In the genomic region with DNA sequence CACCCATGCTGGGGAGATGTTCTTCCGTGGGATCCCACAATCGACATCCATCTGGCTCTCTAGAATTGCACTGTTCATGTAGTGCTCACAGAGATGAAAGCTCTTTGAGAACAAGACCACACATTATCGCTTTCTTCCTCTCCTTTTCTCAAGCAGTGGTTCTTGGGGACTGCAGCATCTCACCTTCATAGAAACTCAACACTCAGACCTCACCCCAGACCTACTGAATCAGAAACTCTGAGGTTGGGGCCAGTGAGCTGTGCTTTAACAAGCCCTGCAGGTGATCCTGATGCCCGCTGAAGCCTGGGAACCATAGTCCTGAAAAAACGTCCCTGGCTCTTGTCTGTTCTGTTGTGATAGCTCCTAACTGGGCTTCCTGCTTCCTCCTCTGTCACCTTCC, we compare ENCODE assay signal across 17 cellular contexts.
DNase-seq lines count a peak whose midpoint lies in the region; ATAC-seq and TF ChIP-seq lines count a peak whose summit lies in the region.
"Had no signal": no experiment of that assay in that cellular context is flagged by ENCODE, and none has a peak within 500 bp of the region (broad histone marks: within the 10 kb centered on the region; RNA-seq: fewer than 3 reads in every experiment).

No MANE protein-coding gene starts in this region.

- no peak overlapping the region for H2BK12ac ChIP-seq in trophoblast cell (ENCODE audit: low read length)

- no peak overlapping the region for H2BK5ac ChIP-seq in trophoblast cell (ENCODE audit: low read depth, low read length, poor library complexity)

- H3K4me3 ChIP-seq in trophoblast cell (ENCODE audit: low read depth, low read length) = no peak overlapping the region
- H3K4me3 ChIP-seq: cardiac muscle cell, lung, sigmoid colon had no signal

- no peak overlapping the region for H4K8ac ChIP-seq in trophoblast cell (ENCODE audit: low read depth, low read length)

- H3K4me1 ChIP-seq in trophoblast cell (ENCODE audit: control insufficient read depth in 1 of 2, insufficient read depth in 2 of 2, low read length in 2 of 2) = peaks cover 10 to 19% of the 10 kb centered on the region in 2 experiments

- WGBS in trophoblast cell (ENCODE audit: extremely low coverage, insufficient coverage, insufficient read length) = no CpG with 5 or more reads among the region's 5 CpGs

- no peaks in the 10 kb centered on the region for H3K36me3 ChIP-seq in trophoblast cell (ENCODE audit: control insufficient read depth in 1 of 2, insufficient read depth in 2 of 2, low read length in 2 of 2)
- H3K36me3 ChIP-seq: cardiac muscle cell, sigmoid colon had no signal

- no peaks in the 10 kb centered on the region for H3K9me3 ChIP-seq in trophoblast cell (ENCODE audit: insufficient read depth, low read depth, low read length)
- H3K9me3 ChIP-seq: sigmoid colon had no signal

- peaks cover 8% of the 10 kb centered on the region for H3K79me1 ChIP-seq in trophoblast cell (ENCODE audit: low read length)

- no peak overlapping the region for H4K91ac ChIP-seq in trophoblast cell (ENCODE audit: low read depth, low read length)

- DNase-seq in activated CD4-positive, alpha-beta T cell treated with anti-CD3 and anti-CD28 coated beads, Interleukin-2, amount 10 ng/mL, durations not matched to agents 24 days and 14 days = no peak
- no peak for DNase-seq in activated CD4-positive, alpha-beta T cell treated with anti-CD3 and anti-CD28 coated beads, Interleukin-2, amount 50 U/mL, for 4 hours
- DNase-seq in HFFc6 = no peak
- DNase-seq in activated CD8-positive, alpha-beta T cell treated with anti-CD3 and anti-CD28 coated beads for 36 hours = no peak
- DNase-seq in trophoblast cell = no peak
- no peak for DNase-seq in NCI-H524 treated with DMSO at 0.1 percent for 48 hours (lab: John Stamatoyannopoulos, UW)
- DNase-seq in NCI-H2081 treated with DMSO at 0.1 percent for 48 hours (lab: John Stamatoyannopoulos, UW) = no peak
- DNase-seq in HCEC 1CT = no peak
- DNase-seq: activated CD4-positive, alpha-beta T cell treated with anti-CD3 and anti-CD28 coated beads, Interleukin-2, amount 50 U/mL, for 1 hour; activated gamma-delta T cell treated with Interleukin-2 at 50 U/mL for 16 hours; NCI-H1694 treated with DMSO at 0.1 percent for 48 hours; NCI-H69; sigmoid colon; stimulated activated CD4-positive, alpha-beta T cell treated with anti-CD3 and anti-CD28 coated beads, Interleukin-4, amount 100 ng/mL, for 4 hours had no signal

- peak overlapping the region; percentile 7 for H2BK120ac ChIP-seq in trophoblast cell (ENCODE audit: insufficient read depth, low read length, poor library complexity)

- H3K23ac ChIP-seq in trophoblast cell (ENCODE audit: low read length) = no peak overlapping the region

- ATAC-seq in activated CD8-positive, alpha-beta T cell treated with anti-CD3 and anti-CD28 coated beads for 36 hours = no peak
- ATAC-seq: HCT116 had no signal

- H4K12ac ChIP-seq in trophoblast cell (ENCODE audit: low read depth, low read length) = no peak overlapping the region

- peak overlapping the region; percentile 96 for H3K27ac Mint-ChIP-seq in activated CD4-positive, alpha-beta T cell treated with anti-CD3 and anti-CD28 coated beads, Interleukin-2, amount 10 ng/mL, durations not matched to agents 24 days and 14 days
- peak overlapping the region; percentile 73 for H3K27ac Mint-ChIP-seq in HFFc6
- peak overlapping the region; percentile 53 for H3K27ac Mint-ChIP-seq in activated CD8-positive, alpha-beta T cell treated with anti-CD3 and anti-CD28 coated beads for 36 hours

- H3K27ac ChIP-seq in trophoblast cell (ENCODE audit: low read depth, low read length) = no peak overlapping the region
- H3K27ac ChIP-seq: cardiac muscle cell had no signal

- TF ChIP-seq CTCF in HFFc6 (IDR thresholded peaks at IDR 0.05) = no peak
- no peak for TF ChIP-seq CTCF in activated CD8-positive, alpha-beta T cell treated with anti-CD3 and anti-CD28 coated beads for 36 hours (IDR thresholded peaks at IDR 0.05)

- H3K9me3 Mint-ChIP-seq in activated CD4-positive, alpha-beta T cell treated with anti-CD3 and anti-CD28 coated beads, Interleukin-2, amount 10 ng/mL, durations not matched to agents 24 days and 14 days = peaks cover 14% of the 10 kb centered on the region
- no peaks in the 10 kb centered on the region for H3K9me3 Mint-ChIP-seq in HFFc6
- peaks cover 2% of the 10 kb centered on the region for H3K9me3 Mint-ChIP-seq in activated CD8-positive, alpha-beta T cell treated with anti-CD3 and anti-CD28 coated beads for 36 hours

- H2AK5ac ChIP-seq in trophoblast cell (ENCODE audit: low read length) = no peak overlapping the region

- H3K4ac ChIP-seq in trophoblast cell (ENCODE audit: low read depth, low read length) = no peak overlapping the region

- peak overlapping the region; percentile 18 for H3K14ac ChIP-seq in trophoblast cell (ENCODE audit: low read length)

- no peak overlapping the region for H3K9ac ChIP-seq in trophoblast cell (ENCODE audit: low read length)

- H3K27me3 ChIP-seq in trophoblast cell (ENCODE audit: insufficient read depth, low read length) = no peaks in the 10 kb centered on the region
- H3K27me3 ChIP-seq: cardiac muscle cell, sigmoid colon had no signal

- CTCF ChIA-PET in activated CD8-positive, alpha-beta T cell treated with anti-CD3 and anti-CD28 coated beads for 36 hours (lab: Charles Lee) = interaction anchor here (0.9 to 1.3 kb wide), 3 partner anchors 10 to 159 kb away, joined by 3 read pairs; no protein-coding TSS in a partner anchor

- no peaks in the 10 kb centered on the region for H3K27me3 Mint-ChIP-seq in activated CD4-positive, alpha-beta T cell treated with anti-CD3 and anti-CD28 coated beads, Interleukin-2, amount 10 ng/mL, durations not matched to agents 24 days and 14 days
- H3K27me3 Mint-ChIP-seq in HFFc6 (ENCODE audit: insufficient read depth) = no peaks in the 10 kb centered on the region; the same call in 1 of the 2 replicates
- no peaks in the 10 kb centered on the region for H3K27me3 Mint-ChIP-seq in activated CD8-positive, alpha-beta T cell treated with anti-CD3 and anti-CD28 coated beads for 36 hours

- H3K18ac ChIP-seq in trophoblast cell (ENCODE audit: low read length) = no peak overlapping the region

- intact Hi-C loops in activated CD4-positive, alpha-beta T cell treated with anti-CD3 and anti-CD28 coated beads, Interleukin-2, amount 10 ng/mL, durations not matched to agents 24 days and 14 days (cut with micrococcal nuclease) = loop anchor here (1.0 to 5.0 kb wide), 8 partner anchors 19 to 387 kb away; a partner anchor contains a TSS
- intact Hi-C loops in activated CD8-positive, alpha-beta T cell treated with anti-CD3 and anti-CD28 coated beads for 36 hours (cut with micrococcal nuclease) = loop anchor here (10.0 kb wide), 1 partner anchor 261 kb away; a partner anchor contains a TSS

- no peak overlapping the region for H2AFZ ChIP-seq in trophoblast cell (ENCODE audit: insufficient read depth, low read length, poor library complexity)

- H3K79me2 ChIP-seq in trophoblast cell (ENCODE audit: control insufficient read depth, insufficient read depth, low read length, poor library complexity) = no peaks in the 10 kb centered on the region

- peaks cover 64% of the 10 kb centered on the region for H3K4me1 Mint-ChIP-seq in activated CD4-positive, alpha-beta T cell treated with anti-CD3 and anti-CD28 coated beads, Interleukin-2, amount 10 ng/mL, durations not matched to agents 24 days and 14 days
- peaks cover 60% of the 10 kb centered on the region for H3K4me1 Mint-ChIP-seq in HFFc6 (ENCODE audit: low read depth)
- H3K4me1 Mint-ChIP-seq in activated CD8-positive, alpha-beta T cell treated with anti-CD3 and anti-CD28 coated beads for 36 hours (ENCODE audit: low read depth) = peaks cover 37% of the 10 kb centered on the region

- H3K4me2 ChIP-seq in trophoblast cell (ENCODE audit: low read length) = no peak overlapping the region

- H3K36me3 Mint-ChIP-seq in activated CD4-positive, alpha-beta T cell treated with anti-CD3 and anti-CD28 coated beads, Interleukin-2, amount 10 ng/mL, durations not matched to agents 24 days and 14 days (ENCODE audit: low read depth) = peaks cover 30% of the 10 kb centered on the region
- H3K36me3 Mint-ChIP-seq in HFFc6 (ENCODE audit: low read depth) = peaks cover 11% of the 10 kb centered on the region
- no peaks in the 10 kb centered on the region for H3K36me3 Mint-ChIP-seq in activated CD8-positive, alpha-beta T cell treated with anti-CD3 and anti-CD28 coated beads for 36 hours (ENCODE audit: low read depth)

- peak overlapping the region; percentile 76 for H3K4me3 Mint-ChIP-seq in activated CD4-positive, alpha-beta T cell treated with anti-CD3 and anti-CD28 coated beads, Interleukin-2, amount 10 ng/mL, durations not matched to agents 24 days and 14 days
- no peak overlapping the region for H3K4me3 Mint-ChIP-seq in HFFc6
- no peak overlapping the region for H3K4me3 Mint-ChIP-seq in activated CD8-positive, alpha-beta T cell treated with anti-CD3 and anti-CD28 coated beads for 36 hours

- POLR2A ChIA-PET in activated CD8-positive, alpha-beta T cell treated with anti-CD3 and anti-CD28 coated beads for 36 hours (lab: Charles Lee) = interaction anchor here (1.5 to 2.9 kb wide), 2 partner anchors 17 to 142 kb away, joined by 3 to 17 read pairs; no protein-coding TSS in a partner anchor
